Comparison of ENCODE assay signal across 20 cellular contexts in genomic region chr2:59655809-59656208, GRCh38.
A peak's percentile ranks its signal among the peaks of the same experiment; 100 is the strongest.
DNase-seq lines count a peak whose midpoint lies in the region; ATAC-seq, FAIRE-seq and TF ChIP-seq lines count a peak whose summit lies in the region.
"Had no signal": no experiment of that assay in that cellular context is flagged by ENCODE, and none has a peak within 500 bp of the region (broad histone marks: within the 10 kb centered on the region; RNA-seq: fewer than 3 reads in every experiment).

No MANE protein-coding gene starts in this region.

- peak overlapping the region; percentile 60 for H3K27ac ChIP-seq in RWPE1
- no peak overlapping the region for H3K27ac ChIP-seq in foreskin keratinocyte
- no peak overlapping the region for H3K27ac ChIP-seq in small intestine (ENCODE audit: low read depth in 1 of 2, low read length in 1 of 2)
- H3K27ac ChIP-seq: C4-2B, PC-9 had no signal

- H3K36me3 ChIP-seq in small intestine (ENCODE audit: control insufficient read depth in 2 of 2, insufficient read depth in 2 of 2, low read length in 2 of 2): no peaks in the 10 kb centered on the region
- H3K36me3 ChIP-seq: MG63 had no signal

- TF ChIP-seq CTCF in RWPE1 (conservative IDR thresholded peaks at IDR 0.05; ENCODE audit: low read depth) (no peak), foreskin keratinocyte (conservative IDR thresholded peaks at IDR 0.05) (no peak), endothelial cell (IDR thresholded peaks at IDR 0.05; ENCODE audit: unreplicated experiment) (no peak), natural killer cell (IDR thresholded peaks at IDR 0.05) (no peak)

- H3K9me3 ChIP-seq in small intestine (ENCODE audit: control insufficient read depth, low read depth): no peaks in the 10 kb centered on the region
- H3K9me3 ChIP-seq: MG63, SK-N-SH had no signal

- no peak for ATAC-seq in foreskin keratinocyte
- no peak for ATAC-seq in natural killer cell
- ATAC-seq: GM23338 had no signal

- no peaks in the 10 kb centered on the region for H3K4me1 Mint-ChIP-seq in endothelial cell (ENCODE audit: unreplicated experiment)
- no peaks in the 10 kb centered on the region for H3K4me1 Mint-ChIP-seq in natural killer cell

- no peaks in the 10 kb centered on the region for H3K36me3 Mint-ChIP-seq in endothelial cell (ENCODE audit: low read depth, unreplicated experiment)
- no peaks in the 10 kb centered on the region for H3K36me3 Mint-ChIP-seq in natural killer cell

- WGBS in small intestine, 3 donors: 61 to 83% (median 82%) methylated on average over 9 of the region's 9 CpGs

- H3K4me3 ChIP-seq in small intestine (ENCODE audit: low read depth in 1 of 2, low read length in 2 of 2): no peak overlapping the region
- H3K4me3 ChIP-seq: GM23338, MG63, PC-9 had no signal

- H3K27ac Mint-ChIP-seq in endothelial cell (ENCODE audit: unreplicated experiment): no peak overlapping the region
- H3K27ac Mint-ChIP-seq in natural killer cell: no peak overlapping the region

- H3K9me3 Mint-ChIP-seq in endothelial cell (ENCODE audit: unreplicated experiment) (no peaks in the 10 kb centered on the region), natural killer cell (peaks cover 0 to 5% of the 10 kb centered on the region in 2 donors)
- H3K9me3 Mint-ChIP-seq: GM23338 had no signal

- DNase-seq in H4 (ENCODE audit: low spot score) (peak; percentile 11), RWPE1 (ENCODE audit: low spot score) (peak; percentile 16), foreskin keratinocyte (peak; percentile 65 to 79), small intestine (peak; percentile 64), endothelial cell (ENCODE audit: low spot score) (no peak), natural killer cell (no peak), ecto neural progenitor cell (ENCODE audit: low spot score) (no peak)
- DNase-seq: DMS 273 treated with DMSO at 0.1 percent for 48 hours, MG63, NCI-H1105 treated with DMSO at 0.1 percent for 48 hours, NCI-H1694 treated with DMSO at 0.1 percent for 48 hours, NCI-H2107, NCI-H226, NCI-H526, PC-9, Right ventricle myocardium superior, SK-N-SH had no signal

- no peak for FAIRE-seq in small intestine (lab: Jason Lieb, UNC)
- FAIRE-seq: GM12892 had no signal

- H3K27me3 Mint-ChIP-seq in endothelial cell (ENCODE audit: unreplicated experiment) (no peaks in the 10 kb centered on the region), natural killer cell (ENCODE audit: low read depth in 2 of 2) (no peaks in the 10 kb centered on the region)

- H3K4me3 Mint-ChIP-seq in endothelial cell (ENCODE audit: unreplicated experiment) (no peak overlapping the region), natural killer cell (no peak overlapping the region)
- H3K4me3 Mint-ChIP-seq: GM23338 had no signal

- CTCF ChIA-PET in RWPE1 (lab: Yijun Ruan, JAX): no interaction called here

- H3K4me1 ChIP-seq in foreskin keratinocyte (no peaks in the 10 kb centered on the region), small intestine (ENCODE audit: control insufficient read depth in 2 of 2, insufficient read depth in 1 of 2, low read depth in 1 of 2, low read length in 1 of 2) (peaks cover 0 to 3% of the 10 kb centered on the region in 2 donors)

- POLR2A ChIA-PET in RWPE1 (lab: Yijun Ruan, JAX; ENCODE audit: low non-redundant PET): no interaction called here

- intact Hi-C loops in natural killer cell (cut with micrococcal nuclease): no loop called here

- H3K27me3 ChIP-seq in foreskin keratinocyte: no peaks in the 10 kb centered on the region
- no peaks in the 10 kb centered on the region for H3K27me3 ChIP-seq in small intestine (ENCODE audit: control insufficient read depth in 2 of 2, insufficient read depth in 2 of 2, low read length in 2 of 2)
- H3K27me3 ChIP-seq: MG63 had no signal

Comparison
In these comparisons a context has a peak if more than half of its experiments do, and no peak if none do; other contexts are left out.
1. DNase-seq: peak in H4 (single experiment), RWPE1 (single experiment), foreskin keratinocyte (2 of 2) and small intestine (single experiment); none in endothelial cell (single experiment), natural killer cell (single experiment) and ecto neural progenitor cell (single experiment).